Comparison of ENCODE assay signal across 2 cellular contexts in genomic region chr12:75503866-75504265, GRCh38.
TF ChIP-seq lines count a peak whose summit lies in the region.

No MANE protein-coding gene starts in this region.

TF ChIP-seq in liver, 16 proteins besides CTCF, POLR2A, EP300 and RAD21:
- no peak for TF ChIP-seq JUND (IDR thresholded peaks at IDR 0.05)
- peak; percentile 3 for TF ChIP-seq SP1 (IDR thresholded peaks at IDR 0.05)
- TF ChIP-seq EGR1 (IDR thresholded peaks at IDR 0.05; ENCODE audit: low read depth in 2 of 2): no peak
- TF ChIP-seq, protein P1, sequence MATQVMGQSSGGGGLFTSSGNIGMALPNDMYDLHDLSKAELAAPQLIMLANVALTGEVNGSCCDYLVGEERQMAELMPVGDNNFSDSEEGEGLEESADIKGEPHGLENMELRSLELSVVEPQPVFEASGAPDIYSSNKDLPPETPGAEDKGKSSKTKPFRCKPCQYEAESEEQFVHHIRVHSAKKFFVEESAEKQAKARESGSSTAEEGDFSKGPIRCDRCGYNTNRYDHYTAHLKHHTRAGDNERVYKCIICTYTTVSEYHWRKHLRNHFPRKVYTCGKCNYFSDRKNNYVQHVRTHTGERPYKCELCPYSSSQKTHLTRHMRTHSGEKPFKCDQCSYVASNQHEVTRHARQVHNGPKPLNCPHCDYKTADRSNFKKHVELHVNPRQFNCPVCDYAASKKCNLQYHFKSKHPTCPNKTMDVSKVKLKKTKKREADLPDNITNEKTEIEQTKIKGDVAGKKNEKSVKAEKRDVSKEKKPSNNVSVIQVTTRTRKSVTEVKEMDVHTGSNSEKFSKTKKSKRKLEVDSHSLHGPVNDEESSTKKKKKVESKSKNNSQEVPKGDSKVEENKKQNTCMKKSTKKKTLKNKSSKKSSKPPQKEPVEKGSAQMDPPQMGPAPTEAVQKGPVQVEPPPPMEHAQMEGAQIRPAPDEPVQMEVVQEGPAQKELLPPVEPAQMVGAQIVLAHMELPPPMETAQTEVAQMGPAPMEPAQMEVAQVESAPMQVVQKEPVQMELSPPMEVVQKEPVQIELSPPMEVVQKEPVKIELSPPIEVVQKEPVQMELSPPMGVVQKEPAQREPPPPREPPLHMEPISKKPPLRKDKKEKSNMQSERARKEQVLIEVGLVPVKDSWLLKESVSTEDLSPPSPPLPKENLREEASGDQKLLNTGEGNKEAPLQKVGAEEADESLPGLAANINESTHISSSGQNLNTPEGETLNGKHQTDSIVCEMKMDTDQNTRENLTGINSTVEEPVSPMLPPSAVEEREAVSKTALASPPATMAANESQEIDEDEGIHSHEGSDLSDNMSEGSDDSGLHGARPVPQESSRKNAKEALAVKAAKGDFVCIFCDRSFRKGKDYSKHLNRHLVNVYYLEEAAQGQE (IDR thresholded peaks at IDR 0.05): no peak
- TF ChIP-seq, protein P2, sequence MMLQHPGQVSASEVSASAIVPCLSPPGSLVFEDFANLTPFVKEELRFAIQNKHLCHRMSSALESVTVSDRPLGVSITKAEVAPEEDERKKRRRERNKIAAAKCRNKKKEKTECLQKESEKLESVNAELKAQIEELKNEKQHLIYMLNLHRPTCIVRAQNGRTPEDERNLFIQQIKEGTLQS (IDR thresholded peaks at IDR 0.05): no peak
- peak in 1 of 2 donors; percentile 4 for TF ChIP-seq RXRA (IDR thresholded peaks at IDR 0.05)
- TF ChIP-seq TAF1 (conservative IDR thresholded peaks at IDR 0.05): no peak
- TF ChIP-seq, protein P3, sequence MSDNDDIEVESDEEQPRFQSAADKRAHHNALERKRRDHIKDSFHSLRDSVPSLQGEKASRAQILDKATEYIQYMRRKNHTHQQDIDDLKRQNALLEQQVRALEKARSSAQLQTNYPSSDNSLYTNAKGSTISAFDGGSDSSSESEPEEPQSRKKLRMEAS (IDR thresholded peaks at IDR 0.05): no peak

TF ChIP-seq in HepG2, 621 proteins besides CTCF, POLR2A, EP300 and RAD21 (continues in another document):
- TF ChIP-seq, protein P4, sequence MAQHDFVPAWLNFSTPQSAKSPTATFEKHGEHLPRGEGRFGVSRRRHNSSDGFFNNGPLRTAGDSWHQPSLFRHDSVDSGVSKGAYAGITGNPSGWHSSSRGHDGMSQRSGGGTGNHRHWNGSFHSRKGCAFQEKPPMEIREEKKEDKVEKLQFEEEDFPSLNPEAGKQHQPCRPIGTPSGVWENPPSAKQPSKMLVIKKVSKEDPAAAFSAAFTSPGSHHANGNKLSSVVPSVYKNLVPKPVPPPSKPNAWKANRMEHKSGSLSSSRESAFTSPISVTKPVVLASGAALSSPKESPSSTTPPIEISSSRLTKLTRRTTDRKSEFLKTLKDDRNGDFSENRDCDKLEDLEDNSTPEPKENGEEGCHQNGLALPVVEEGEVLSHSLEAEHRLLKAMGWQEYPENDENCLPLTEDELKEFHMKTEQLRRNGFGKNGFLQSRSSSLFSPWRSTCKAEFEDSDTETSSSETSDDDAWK (CRISPR knock-in tag; IDR thresholded peaks at IDR 0.05): no peak
- no peak for TF ChIP-seq NR1H2 (CRISPR knock-in tag; IDR thresholded peaks at IDR 0.05; ENCODE audit: borderline replicate concordance, low read depth)
- no peak for TF ChIP-seq DZIP1 (CRISPR knock-in tag; IDR thresholded peaks at IDR 0.05)
- TF ChIP-seq MLLT10 (CRISPR knock-in tag; IDR thresholded peaks at IDR 0.05): no peak
- TF ChIP-seq THAP7 (CRISPR knock-in tag; IDR thresholded peaks at IDR 0.05): no peak
- TF ChIP-seq, protein P5, sequence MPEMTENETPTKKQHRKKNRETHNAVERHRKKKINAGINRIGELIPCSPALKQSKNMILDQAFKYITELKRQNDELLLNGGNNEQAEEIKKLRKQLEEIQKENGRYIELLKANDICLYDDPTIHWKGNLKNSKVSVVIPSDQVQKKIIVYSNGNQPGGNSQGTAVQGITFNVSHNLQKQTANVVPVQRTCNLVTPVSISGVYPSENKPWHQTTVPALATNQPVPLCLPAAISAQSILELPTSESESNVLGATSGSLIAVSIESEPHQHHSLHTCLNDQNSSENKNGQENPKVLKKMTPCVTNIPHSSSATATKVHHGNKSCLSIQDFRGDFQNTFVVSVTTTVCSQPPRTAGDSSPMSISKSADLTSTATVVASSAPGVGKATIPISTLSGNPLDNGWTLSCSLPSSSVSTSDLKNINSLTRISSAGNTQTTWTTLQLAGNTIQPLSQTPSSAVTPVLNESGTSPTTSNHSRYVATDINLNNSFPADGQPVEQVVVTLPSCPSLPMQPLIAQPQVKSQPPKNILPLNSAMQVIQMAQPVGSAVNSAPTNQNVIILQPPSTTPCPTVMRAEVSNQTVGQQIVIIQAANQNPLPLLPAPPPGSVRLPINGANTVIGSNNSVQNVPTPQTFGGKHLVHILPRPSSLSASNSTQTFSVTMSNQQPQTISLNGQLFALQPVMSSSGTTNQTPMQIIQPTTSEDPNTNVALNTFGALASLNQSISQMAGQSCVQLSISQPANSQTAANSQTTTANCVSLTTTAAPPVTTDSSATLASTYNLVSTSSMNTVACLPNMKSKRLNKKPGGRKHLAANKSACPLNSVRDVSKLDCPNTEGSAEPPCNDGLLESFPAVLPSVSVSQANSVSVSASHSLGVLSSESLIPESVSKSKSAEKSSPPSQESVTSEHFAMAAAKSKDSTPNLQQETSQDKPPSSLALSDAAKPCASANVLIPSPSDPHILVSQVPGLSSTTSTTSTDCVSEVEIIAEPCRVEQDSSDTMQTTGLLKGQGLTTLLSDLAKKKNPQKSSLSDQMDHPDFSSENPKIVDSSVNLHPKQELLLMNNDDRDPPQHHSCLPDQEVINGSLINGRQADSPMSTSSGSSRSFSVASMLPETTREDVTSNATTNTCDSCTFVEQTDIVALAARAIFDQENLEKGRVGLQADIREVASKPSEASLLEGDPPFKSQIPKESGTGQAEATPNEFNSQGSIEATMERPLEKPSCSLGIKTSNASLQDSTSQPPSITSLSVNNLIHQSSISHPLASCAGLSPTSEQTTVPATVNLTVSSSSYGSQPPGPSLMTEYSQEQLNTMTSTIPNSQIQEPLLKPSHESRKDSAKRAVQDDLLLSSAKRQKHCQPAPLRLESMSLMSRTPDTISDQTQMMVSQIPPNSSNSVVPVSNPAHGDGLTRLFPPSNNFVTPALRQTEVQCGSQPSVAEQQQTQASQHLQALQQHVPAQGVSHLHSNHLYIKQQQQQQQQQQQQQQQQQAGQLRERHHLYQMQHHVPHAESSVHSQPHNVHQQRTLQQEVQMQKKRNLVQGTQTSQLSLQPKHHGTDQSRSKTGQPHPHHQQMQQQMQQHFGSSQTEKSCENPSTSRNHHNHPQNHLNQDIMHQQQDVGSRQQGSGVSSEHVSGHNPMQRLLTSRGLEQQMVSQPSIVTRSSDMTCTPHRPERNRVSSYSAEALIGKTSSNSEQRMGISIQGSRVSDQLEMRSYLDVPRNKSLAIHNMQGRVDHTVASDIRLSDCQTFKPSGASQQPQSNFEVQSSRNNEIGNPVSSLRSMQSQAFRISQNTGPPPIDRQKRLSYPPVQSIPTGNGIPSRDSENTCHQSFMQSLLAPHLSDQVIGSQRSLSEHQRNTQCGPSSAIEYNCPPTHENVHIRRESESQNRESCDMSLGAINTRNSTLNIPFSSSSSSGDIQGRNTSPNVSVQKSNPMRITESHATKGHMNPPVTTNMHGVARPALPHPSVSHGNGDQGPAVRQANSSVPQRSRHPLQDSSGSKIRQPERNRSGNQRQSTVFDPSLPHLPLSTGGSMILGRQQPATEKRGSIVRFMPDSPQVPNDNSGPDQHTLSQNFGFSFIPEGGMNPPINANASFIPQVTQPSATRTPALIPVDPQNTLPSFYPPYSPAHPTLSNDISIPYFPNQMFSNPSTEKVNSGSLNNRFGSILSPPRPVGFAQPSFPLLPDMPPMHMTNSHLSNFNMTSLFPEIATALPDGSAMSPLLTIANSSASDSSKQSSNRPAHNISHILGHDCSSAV (CRISPR knock-in tag; IDR thresholded peaks at IDR 0.05; ENCODE audit: borderline replicate concordance): no peak
- TF ChIP-seq PAX8 (CRISPR knock-in tag; IDR thresholded peaks at IDR 0.05; ENCODE audit: borderline replicate concordance): no peak
- no peak for TF ChIP-seq ZNF224 (CRISPR knock-in tag; IDR thresholded peaks at IDR 0.05)
- no peak for TF ChIP-seq MAZ (IDR thresholded peaks at IDR 0.05; ENCODE audit: borderline replicate concordance, low read depth, low read length)
- no peak for TF ChIP-seq MAZ (CRISPR knock-in tag; IDR thresholded peaks at IDR 0.05; ENCODE audit: low read depth)
- TF ChIP-seq NFIB (CRISPR knock-in tag; IDR thresholded peaks at IDR 0.05; ENCODE audit: borderline replicate concordance): no peak
- TF ChIP-seq ZNF501 (CRISPR knock-in tag; IDR thresholded peaks at IDR 0.05): no peak
- TF ChIP-seq HNF1A (IDR thresholded peaks at IDR 0.05; ENCODE audit: low read depth): no peak
- no peak for TF ChIP-seq HNF1A (CRISPR knock-in tag; IDR thresholded peaks at IDR 0.05; ENCODE audit: borderline replicate concordance)
- TF ChIP-seq, protein P6, sequence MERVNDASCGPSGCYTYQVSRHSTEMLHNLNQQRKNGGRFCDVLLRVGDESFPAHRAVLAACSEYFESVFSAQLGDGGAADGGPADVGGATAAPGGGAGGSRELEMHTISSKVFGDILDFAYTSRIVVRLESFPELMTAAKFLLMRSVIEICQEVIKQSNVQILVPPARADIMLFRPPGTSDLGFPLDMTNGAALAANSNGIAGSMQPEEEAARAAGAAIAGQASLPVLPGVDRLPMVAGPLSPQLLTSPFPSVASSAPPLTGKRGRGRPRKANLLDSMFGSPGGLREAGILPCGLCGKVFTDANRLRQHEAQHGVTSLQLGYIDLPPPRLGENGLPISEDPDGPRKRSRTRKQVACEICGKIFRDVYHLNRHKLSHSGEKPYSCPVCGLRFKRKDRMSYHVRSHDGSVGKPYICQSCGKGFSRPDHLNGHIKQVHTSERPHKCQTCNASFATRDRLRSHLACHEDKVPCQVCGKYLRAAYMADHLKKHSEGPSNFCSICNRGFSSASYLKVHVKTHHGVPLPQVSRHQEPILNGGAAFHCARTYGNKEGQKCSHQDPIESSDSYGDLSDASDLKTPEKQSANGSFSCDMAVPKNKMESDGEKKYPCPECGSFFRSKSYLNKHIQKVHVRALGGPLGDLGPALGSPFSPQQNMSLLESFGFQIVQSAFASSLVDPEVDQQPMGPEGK (CRISPR knock-in tag; IDR thresholded peaks at IDR 0.05): no peak
